Comparison of ENCODE assay signal across 2 cellular contexts in genomic region chr4:152459326-152459725, GRCh38.
TF ChIP-seq lines count a peak whose summit lies in the region.

No MANE protein-coding gene starts in this region.

TF ChIP-seq in liver, 16 proteins besides CTCF, POLR2A, EP300 and RAD21 (continued from another document):
- TF ChIP-seq REST (IDR thresholded peaks at IDR 0.05): no peak
- no peak for TF ChIP-seq HNF4A (conservative IDR thresholded peaks at IDR 0.05)
- no peak for TF ChIP-seq FOXA2 (IDR thresholded peaks at IDR 0.05)

TF ChIP-seq in HepG2, 621 proteins besides CTCF, POLR2A, EP300 and RAD21 (continued from another document):
- TF ChIP-seq ZXDC (CRISPR knock-in tag; IDR thresholded peaks at IDR 0.05) (no peak), PLSCR1 (CRISPR knock-in tag; IDR thresholded peaks at IDR 0.05; ENCODE audit: borderline replicate concordance) (no peak), ZNF253 (CRISPR knock-in tag; IDR thresholded peaks at IDR 0.05; ENCODE audit: borderline replicate concordance) (no peak), ZNF367 (CRISPR knock-in tag; IDR thresholded peaks at IDR 0.05; ENCODE audit: borderline replicate concordance) (no peak), ZNF234 (CRISPR knock-in tag; conservative IDR thresholded peaks at IDR 0.05) (no peak), THAP7 (CRISPR knock-in tag; IDR thresholded peaks at IDR 0.05) (no peak), ZSCAN22 (CRISPR knock-in tag; IDR thresholded peaks at IDR 0.05) (no peak), SCMH1 (CRISPR knock-in tag; IDR thresholded peaks at IDR 0.05; ENCODE audit: borderline replicate concordance) (no peak), ZNF430 (CRISPR knock-in tag; IDR thresholded peaks at IDR 0.05) (no peak), NFATC3 (CRISPR knock-in tag; IDR thresholded peaks at IDR 0.05) (no peak), NFIC (IDR thresholded peaks at IDR 0.05; ENCODE audit: low read length) (no peak), STAT6 (CRISPR knock-in tag; IDR thresholded peaks at IDR 0.05; ENCODE audit: borderline replicate concordance) (no peak), ZNF775 (CRISPR knock-in tag; IDR thresholded peaks at IDR 0.05; ENCODE audit: borderline replicate concordance) (no peak), ZBTB26 (CRISPR knock-in tag; IDR thresholded peaks at IDR 0.05; ENCODE audit: borderline replicate concordance) (no peak), ELF4 (CRISPR knock-in tag; IDR thresholded peaks at IDR 0.05; ENCODE audit: borderline replicate concordance) (no peak), MXD1 (CRISPR knock-in tag; IDR thresholded peaks at IDR 0.05) (no peak)
